Comparison of ENCODE assay signal across 2 cellular contexts in genomic region chr16:57682809-57683318, GRCh38.
A peak's percentile ranks its signal among the peaks of the same experiment; 100 is the strongest.
TF ChIP-seq lines count a peak whose summit lies in the region.

No MANE protein-coding gene starts in this region.

TF ChIP-seq in A549, 52 proteins besides CTCF, POLR2A, EP300 and RAD21:
- no peak for TF ChIP-seq TP53 (CRISPR knock-in tag; IDR thresholded peaks at IDR 0.05)
TF ChIP-seq in A549: peak in this region for 0.

TF ChIP-seq in WTC11, 78 proteins besides CTCF, POLR2A, EP300 and RAD21:
- TF ChIP-seq ZSCAN18 (CRISPR knock-in tag; IDR thresholded peaks at IDR 0.05) (no peak), EMX1 (CRISPR knock-in tag; IDR thresholded peaks at IDR 0.05) (0 out of 2 replicates have a peak, but pooled peaks have one; percentile 33), ZNF263 (CRISPR knock-in tag; IDR thresholded peaks at IDR 0.05; ENCODE audit: low read depth) (no peak), ZBTB21 (CRISPR knock-in tag; IDR thresholded peaks at IDR 0.05; ENCODE audit: borderline replicate concordance) (no peak)
